Comparison of ENCODE assay signal across 11 cellular contexts in the genomic region with DNA sequence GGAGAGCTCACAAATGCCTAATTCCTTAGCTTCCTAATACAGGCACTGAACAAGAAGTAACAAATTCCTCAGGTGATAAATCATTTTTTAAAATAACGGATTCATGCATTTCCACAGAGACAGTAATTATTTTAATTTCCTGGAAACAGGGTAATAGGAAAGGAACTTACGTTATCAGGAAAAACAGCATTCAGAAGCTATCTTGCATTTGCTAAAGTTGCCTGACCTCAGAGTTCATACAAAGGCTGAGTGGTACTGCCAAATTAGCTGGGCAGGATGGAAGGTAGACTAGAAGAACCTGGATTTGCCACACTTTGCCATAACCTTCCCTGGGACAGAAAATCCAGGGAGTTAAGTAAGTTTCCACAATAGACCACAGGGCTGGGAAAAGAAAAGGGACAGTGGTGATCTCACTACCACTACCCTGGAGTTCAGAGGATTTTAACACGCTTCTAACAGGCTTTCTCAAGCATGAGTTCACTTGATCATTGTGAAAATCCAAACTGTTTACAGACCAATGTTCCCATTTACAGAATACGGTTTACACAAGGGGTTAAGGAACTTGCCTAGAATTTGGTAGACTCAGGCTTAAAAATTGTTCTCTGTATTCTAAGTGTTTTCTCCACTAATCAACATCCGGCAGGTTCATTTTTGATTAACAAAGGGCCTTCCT. TPM values are rescaled to one million over a fixed set of nuclear protein-coding genes. Genes with fewer than 3 reads are reported as not detected.
DNase-seq lines count a peak whose midpoint lies in the region; ATAC-seq and TF ChIP-seq lines count a peak whose summit lies in the region.
"Had no signal": no experiment of that assay in that cellular context is flagged by ENCODE, and none has a peak within 500 bp of the region (broad histone marks: within the 10 kb centered on the region; RNA-seq: fewer than 3 reads in every experiment).

No MANE protein-coding gene starts in this region.

- intact Hi-C loops in gastrocnemius medialis (cut with DNase I; ENCODE audit: low total_unique reads): loop anchor here (5.0 kb wide), 2 partner anchors 42 to 57 kb away; a partner anchor contains a TSS
- intact Hi-C loops in PC-3 (cut with micrococcal nuclease): no loop called here

- POLR2A ChIA-PET in PC-3 (lab: Charles Lee; ENCODE audit: unreplicated experiment): no interaction called here

- no peaks in the 10 kb centered on the region for H3K9me2 ChIP-seq in PC-3 (replicated peaks; ENCODE audit: low read length)

- H2AFZ ChIP-seq in PC-3 (ENCODE audit: low read length): no peak overlapping the region

- no peaks in the 10 kb centered on the region for H3K36me3 Mint-ChIP-seq in chondrocyte (ENCODE audit: low read depth)

- H3K9ac ChIP-seq in PC-3 (ENCODE audit: low read length): no peak overlapping the region
- H3K9ac ChIP-seq: BLaER1 had no signal

- no peaks in the 10 kb centered on the region for H4K20me1 ChIP-seq in PC-3 (ENCODE audit: low read length)
- H4K20me1 ChIP-seq: BLaER1 had no signal

- peaks cover 71 to 81% of the 10 kb centered on the region in 2 donors for H3K4me1 ChIP-seq in gastrocnemius medialis
- H3K4me1 ChIP-seq in PC-3 (ENCODE audit: insufficient read depth, low read length): peaks cover 6% of the 10 kb centered on the region; the same call in 1 of the 2 replicates

- no peaks in the 10 kb centered on the region for H3F3A ChIP-seq in PC-3 (ENCODE audit: low read length, unreplicated experiment)

- TF ChIP-seq CTCF in chondrocyte (IDR thresholded peaks at IDR 0.05) (no peak), gastrocnemius medialis (IDR thresholded peaks at IDR 0.05 in 4 of 5, conservative IDR thresholded peaks at IDR 0.05 in 1 of 5) (no peak), PC-3 (conservative IDR thresholded peaks at IDR 0.05; ENCODE audit: low read depth, low read length) (no peak)

- H3K4me2 ChIP-seq in PC-3 (ENCODE audit: low read length): no peak overlapping the region
- H3K4me2 ChIP-seq: BLaER1 had no signal

- ATAC-seq in gastrocnemius medialis (peak in 1 of 2 donors; percentile 44), HG03520 (IDR thresholded peaks at IDR 0.05; ENCODE audit: unreplicated experiment) (no peak), PC-3 (no peak)
- ATAC-seq: Panc1 had no signal

- no peaks in the 10 kb centered on the region for H3K9me3 Mint-ChIP-seq in chondrocyte (ENCODE audit: low read depth)

- no peaks in the 10 kb centered on the region for H3K27me3 Mint-ChIP-seq in chondrocyte (ENCODE audit: low read depth)

- no peak overlapping the region for H3K4me3 ChIP-seq in gastrocnemius medialis
- H3K4me3 ChIP-seq in PC-3 (ENCODE audit: low read length): no peak overlapping the region
- H3K4me3 ChIP-seq: BLaER1 had no signal

- H3K27ac ChIP-seq in gastrocnemius medialis (peak overlapping the region; percentile 72 to 79 (median 76)), PC-3 (ENCODE audit: low read length) (no peak overlapping the region)
- H3K27ac ChIP-seq: BLaER1 had no signal

- peak; percentile 44 for DNase-seq in HCEC 1CT
- no peak for DNase-seq in chondrocyte (ENCODE audit: low spot score)
- peak; percentile 38 for DNase-seq in iris pigment epithelial cell (ENCODE audit: low read depth)
- no peak for DNase-seq in gastrocnemius medialis
- no peak for DNase-seq in HK-2 (ENCODE audit: unreplicated experiment)
- DNase-seq in PC-3: no peak
- no peak for DNase-seq in activated effector memory CD4-positive, alpha-beta T cell treated with anti-CD3 and anti-CD28 coated beads, Interleukin-2, amount 50 U/mL, for 16 hours
- DNase-seq: stimulated activated CD8-positive, alpha-beta memory T cell treated with anti-CD3 and anti-CD28 coated beads, Interleukin-4, amount 100 ng/mL, for 48 hours had no signal

- no peaks in the 10 kb centered on the region for H3K27me3 ChIP-seq in gastrocnemius medialis
- H3K27me3 ChIP-seq in PC-3 (ENCODE audit: low read length): no peaks in the 10 kb centered on the region
- H3K27me3 ChIP-seq: BLaER1 had no signal

- CTCF ChIA-PET in PC-3 (lab: Charles Lee): interaction anchor here (0.5 kb wide), 1 partner anchor 113 kb away, joined by 4 read pairs; no protein-coding TSS in a partner anchor

- H3K36me3 ChIP-seq in gastrocnemius medialis: no peaks in the 10 kb centered on the region
- H3K36me3 ChIP-seq in PC-3 (ENCODE audit: low read depth, low read length): no peaks in the 10 kb centered on the region
- H3K36me3 ChIP-seq: BLaER1 had no signal

- TF ChIP-seq POLR2A in gastrocnemius medialis (IDR thresholded peaks at IDR 0.05): no peak

- peak overlapping the region; percentile 85 for H3K27ac Mint-ChIP-seq in chondrocyte (ENCODE audit: unreplicated experiment)

- in situ Hi-C loops in gastrocnemius medialis (cut with MboI; ENCODE audit: low sequenced_read_pairs in 4 of 4): no loop called here

- no peaks in the 10 kb centered on the region for H3K79me2 ChIP-seq in PC-3 (ENCODE audit: low read length)

- BruUV-seq in PC-3 (replicated peaks; lab: Mats Ljungman, UMichigan): no TSS peak

- no peaks in the 10 kb centered on the region for H3K9me3 ChIP-seq in gastrocnemius medialis
- no peaks in the 10 kb centered on the region for H3K9me3 ChIP-seq in PC-3 (ENCODE audit: low read length)
- H3K9me3 ChIP-seq: BLaER1 had no signal

- H3K4me3 Mint-ChIP-seq in chondrocyte (ENCODE audit: unreplicated experiment): no peak overlapping the region

- peaks cover 65% of the 10 kb centered on the region for H3K4me1 Mint-ChIP-seq in chondrocyte (ENCODE audit: low read depth)

RNA-seq across cellular contexts. Expression of a gene that starts 57.0 kb away (rescaled TPM):
- total RNA-seq in chondrocyte: 39.5 to 51.9 TPM (median 49.7 TPM) in 3 replicates
- 10 to 100 TPM; 47.4 to 72.9 (median 63.8) TPM for total RNA-seq in gastrocnemius medialis
- total RNA-seq in PC-3 (2014; rRNA removed): 21.3 and 27.1 TPM in 2 replicates

Comparison
In these comparisons a context has a peak if more than half of its experiments do, and no peak if none do; other contexts are left out.
1. DNase-seq: peak in HCEC 1CT (single experiment) and iris pigment epithelial cell (single experiment); none in chondrocyte (single experiment), gastrocnemius medialis (0 of 2), HK-2 (single experiment), PC-3 (single experiment) and activated effector memory CD4-positive, alpha-beta T cell treated with anti-CD3 and anti-CD28 coated beads, Interleukin-2, amount 50 U/mL, for 16 hours (single experiment).